8 cellular contexts compared by ENCODE assay signal in the genomic region with DNA sequence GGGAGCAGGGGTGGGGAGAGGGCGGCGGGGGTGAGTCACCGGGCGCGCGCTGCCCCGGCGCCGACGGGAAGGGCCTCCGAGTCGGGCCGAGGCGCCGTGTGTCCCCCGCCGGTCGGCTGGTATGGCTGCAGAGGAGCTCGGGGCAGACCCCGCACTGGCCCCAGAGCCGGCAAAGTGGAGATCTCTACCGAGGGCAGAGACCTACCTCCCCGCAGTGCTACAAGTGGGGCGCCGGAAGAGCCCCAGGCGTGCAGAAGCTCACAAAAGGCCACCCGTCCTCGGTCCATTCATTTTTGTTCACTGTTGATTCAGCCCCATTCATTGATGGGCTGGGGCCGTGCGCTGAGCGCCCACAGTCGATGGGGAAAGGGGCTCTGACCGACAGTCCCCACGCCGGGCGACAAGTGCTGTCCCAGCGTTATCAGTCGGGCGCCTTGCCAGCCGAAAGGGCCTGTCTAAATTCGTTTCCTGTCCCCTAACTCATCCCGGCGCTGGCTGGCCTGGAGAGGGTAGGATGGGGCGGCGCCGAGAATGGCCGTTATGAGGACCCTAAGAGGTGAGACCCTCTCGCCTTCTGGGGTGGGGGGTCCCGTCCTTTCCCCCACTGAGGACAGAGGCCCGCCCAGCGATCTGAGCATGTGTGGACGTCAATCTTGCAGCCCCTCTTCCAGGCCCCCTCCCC. TPM values are rescaled to one million over a fixed set of nuclear protein-coding genes. Genes with fewer than 3 reads are reported as not detected.
DNase-seq lines count a peak whose midpoint lies in the region; ATAC-seq and TF ChIP-seq lines count a peak whose summit lies in the region.

No MANE protein-coding gene starts in this region.

- intact Hi-C loops in ascending aorta (cut with DNase I), result no loop called here

- H3K27me3 ChIP-seq in ascending aorta, result no peaks in the 10 kb centered on the region

- ATAC-seq in GM21360 (IDR thresholded peaks at IDR 0.05; ENCODE audit: unreplicated experiment) (peak; percentile 13), GM19395 (IDR thresholded peaks at IDR 0.05; ENCODE audit: unreplicated experiment) (no peak)

- TF ChIP-seq CTCF in AG09309 (IDR thresholded peaks at IDR 0.05; ENCODE audit: control insufficient read depth, insufficient read depth, low read depth, low read length, missing control alignments), result no peak
- TF ChIP-seq CTCF in ascending aorta (IDR thresholded peaks at IDR 0.05), result no peak

- no peaks in the 10 kb centered on the region for H3K9me3 ChIP-seq in ascending aorta

- DNase-seq in AG09309 (ENCODE audit: low read depth) (no peak), NCI-H774 (lab: John Stamatoyannopoulos, UW) (peak; percentile 23), ascending aorta (ENCODE audit: low spot score in 2 of 2) (peak in 1 of 2 donors; percentile 76), iPS-NIHi11 (ENCODE audit: low spot score) (peak; percentile 83), superior temporal gyrus (ENCODE audit: extremely low spot score) (no peak)
- peak; percentile 49 to 53 for DNase-seq in stimulated activated CD4-positive, alpha-beta T cell treated with anti-CD3 and anti-CD28 coated beads, Interleukin-2, amount 100 ng/mL, for 24 hours

- H3K4me3 ChIP-seq in AG09309 (ENCODE audit: control insufficient read depth, low read depth, low read length) (peak overlapping the region; percentile 31), ascending aorta (peak overlapping the region; percentile 94 to 100)

- H3K4me1 ChIP-seq in ascending aorta, result peaks cover 15 to 43% of the 10 kb centered on the region in 2 donors

- peaks cover 10 to 16% of the 10 kb centered on the region in 2 donors for H3K36me3 ChIP-seq in ascending aorta

- peak overlapping the region; percentile 93 to 99 for H3K27ac ChIP-seq in ascending aorta

RNA-seq across cellular contexts. Expression of gene ENO3, which starts 0.7 kb away (rescaled TPM):
- total RNA-seq in ascending aorta, result not detected

RNA-seq across cellular contexts. Expression of gene PFN1, which starts 1.9 kb away (rescaled TPM):
- total RNA-seq in ascending aorta, result 1,046 TPM

RNA-seq across cellular contexts. Expression of gene RNF167, which starts 10.1 kb away (rescaled TPM):
- 164 TPM for total RNA-seq in ascending aorta

RNA-seq across cellular contexts. Expression of gene SLC25A11, which starts 10.4 kb away (rescaled TPM):
- 56.2 TPM for total RNA-seq in ascending aorta

RNA-seq across cellular contexts. Expression of gene SPAG7, which starts 17.4 kb away (rescaled TPM):
- 4.9 TPM for total RNA-seq in ascending aorta

Comparison
In these comparisons a context has a peak if more than half of its experiments do, and no peak if none do; other contexts are left out.
1. DNase-seq: peak in NCI-H774 (single experiment), iPS-NIHi11 (single experiment) and stimulated activated CD4-positive, alpha-beta T cell treated with anti-CD3 and anti-CD28 coated beads, Interleukin-2, amount 100 ng/mL, for 24 hours (2 of 2); none in AG09309 (single experiment) and superior temporal gyrus (single experiment).